ENCODE assay signal across 8 cellular contexts in the genomic region with DNA sequence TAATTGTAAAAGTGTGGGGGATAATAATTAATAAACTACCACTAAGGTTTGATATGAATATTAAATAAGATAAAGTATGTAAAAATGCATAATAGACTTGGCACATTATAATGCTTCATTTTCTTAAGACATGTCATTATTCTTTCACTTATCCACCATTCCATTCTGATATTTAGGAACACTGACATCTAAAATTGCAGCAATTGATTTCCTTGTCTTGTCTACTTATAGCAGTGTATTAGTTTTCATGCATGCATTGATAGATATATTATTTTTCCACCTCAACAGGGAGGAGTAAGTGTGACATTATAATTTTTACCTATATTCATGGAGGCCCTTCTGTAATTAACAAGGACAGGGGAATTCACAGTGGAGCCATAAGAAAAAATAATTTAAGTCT. TPM values are rescaled to one million over a fixed set of nuclear protein-coding genes. Genes with fewer than 3 reads are reported as not detected.
"Had no signal": no experiment of that assay in that cellular context is flagged by ENCODE, and none has a peak within 500 bp of the region (broad histone marks: within the 10 kb centered on the region; RNA-seq: fewer than 3 reads in every experiment).

No MANE protein-coding gene starts in this region.

- DNase-seq: IMR-90, KBM-7, KG1 had no signal

- H3K4me1 Mint-ChIP-seq: IgD-negative memory B cell had no signal

- H3K27me3 Mint-ChIP-seq: IgD-negative memory B cell had no signal

- H3K27ac ChIP-seq: HL-60 had no signal

- H3K4me3 Mint-ChIP-seq: IgD-negative memory B cell had no signal

- H3K27ac Mint-ChIP-seq: IgD-negative memory B cell had no signal

- ATAC-seq: HepG2, K562 had no signal

- H3K36me3 Mint-ChIP-seq: IgD-negative memory B cell had no signal

- H3K4me3 ChIP-seq: K562 had no signal

RNA-seq across cellular contexts. Expression of gene RGS4, which starts 41.6 kb away (rescaled TPM):
- total RNA-seq: HepG2, HT-29, K562 had no signal
- polyA plus RNA-seq: HepG2, IgD-negative memory B cell, K562 had no signal
